ENCODE assay signal across 8 cellular contexts in the genomic region with DNA sequence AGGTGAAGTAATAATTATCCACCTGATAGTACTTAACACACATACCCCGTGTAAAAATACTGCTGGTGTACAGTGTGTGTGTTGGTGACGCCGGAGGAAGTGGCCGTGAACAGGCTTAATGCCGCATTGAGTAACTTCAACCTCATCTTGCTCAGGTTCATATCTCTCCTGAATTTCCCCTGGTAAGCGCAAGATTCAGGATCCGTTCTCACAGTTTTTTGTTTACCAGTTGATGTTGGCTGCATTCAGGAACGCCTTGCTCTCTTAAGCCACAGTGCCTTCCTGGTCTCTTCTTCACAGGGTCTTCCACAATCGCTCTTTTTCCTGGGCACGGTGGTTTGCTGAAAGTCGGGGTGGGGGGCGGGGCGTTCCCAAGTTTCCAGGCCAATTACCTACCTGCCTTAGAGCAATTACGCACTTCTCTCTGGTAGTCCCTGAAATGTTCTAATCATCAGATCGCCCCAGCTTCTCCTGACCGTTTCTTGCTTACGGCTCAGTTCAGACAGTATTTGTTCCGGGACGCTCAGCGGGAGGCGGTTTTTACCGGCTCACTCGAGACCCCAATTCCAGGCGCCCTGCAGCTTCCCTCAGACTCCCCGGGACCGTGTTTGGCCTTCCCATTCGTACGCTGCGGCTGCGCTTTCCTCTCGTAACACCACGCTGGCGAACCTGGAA. TPM values are rescaled to one million over a fixed set of nuclear protein-coding genes. Genes with fewer than 3 reads are reported as not detected.
A peak's percentile ranks its signal among the peaks of the same experiment; 100 is the strongest.
DNase-seq lines count a peak whose midpoint lies in the region; ATAC-seq and TF ChIP-seq lines count a peak whose summit lies in the region.

No MANE protein-coding gene starts in this region.

- intact Hi-C loops in Right ventricle myocardium inferior (cut with DNase I): loop anchor here (5.0 kb wide), 1 partner anchor 179 kb away; no protein-coding TSS in a partner anchor

- H3K27me3 ChIP-seq in cardiac muscle cell: no peaks in the 10 kb centered on the region
- no peaks in the 10 kb centered on the region for H3K27me3 ChIP-seq in smooth muscle cell (ENCODE audit: low read depth)

- 2% methylated on average over 33 of the region's 33 CpGs for WGBS in smooth muscle cell (ENCODE audit: low lambda C conversion rate)

- H3K4me2 ChIP-seq in smooth muscle cell: peak overlapping the region; percentile 81

- peak overlapping the region; percentile 50 for H3K4me3 ChIP-seq in cardiac muscle cell
- H3K4me3 ChIP-seq in iPS-18c (ENCODE audit: insufficient read depth, low read depth, low read length): peak overlapping the region; percentile 82
- peak overlapping the region; percentile 87 for H3K4me3 ChIP-seq in smooth muscle cell

- H3K4me3 Mint-ChIP-seq in activated naive CD8-positive, alpha-beta T cell treated with anti-CD3 and anti-CD28 coated beads for 36 hours: peak overlapping the region; percentile 93

- H3K4me1 ChIP-seq in cardiac muscle cell (ENCODE audit: low read depth) (peaks cover 25% of the 10 kb centered on the region), smooth muscle cell (ENCODE audit: low read depth) (peaks cover 18% of the 10 kb centered on the region)

- peak overlapping the region; percentile 99 for H2AFZ ChIP-seq in smooth muscle cell (ENCODE audit: low read depth)

- peaks cover 12% of the 10 kb centered on the region for H3K9me3 Mint-ChIP-seq in activated naive CD8-positive, alpha-beta T cell treated with anti-CD3 and anti-CD28 coated beads for 36 hours

- no peaks in the 10 kb centered on the region for H3K27me3 Mint-ChIP-seq in activated naive CD8-positive, alpha-beta T cell treated with anti-CD3 and anti-CD28 coated beads for 36 hours

- no peaks in the 10 kb centered on the region for H3F3A ChIP-seq in smooth muscle cell (ENCODE audit: low read depth)

- H3K79me2 ChIP-seq in smooth muscle cell (ENCODE audit: low read depth): peaks cover 40% of the 10 kb centered on the region

- peaks cover 41% of the 10 kb centered on the region for H3K4me1 Mint-ChIP-seq in activated naive CD8-positive, alpha-beta T cell treated with anti-CD3 and anti-CD28 coated beads for 36 hours

- peak overlapping the region; percentile 78 for H3K9ac ChIP-seq in smooth muscle cell (ENCODE audit: low read depth)

- ATAC-seq in Right ventricle myocardium inferior (no peak), HG02981 (IDR thresholded peaks at IDR 0.05; ENCODE audit: unreplicated experiment) (peak; percentile 5)

- peaks cover 28% of the 10 kb centered on the region for H3K36me3 Mint-ChIP-seq in activated naive CD8-positive, alpha-beta T cell treated with anti-CD3 and anti-CD28 coated beads for 36 hours

- H3K27ac Mint-ChIP-seq in activated naive CD8-positive, alpha-beta T cell treated with anti-CD3 and anti-CD28 coated beads for 36 hours: peak overlapping the region; percentile 93

- H3K27ac ChIP-seq in cardiac muscle cell: peak overlapping the region; percentile 94
- peak overlapping the region; percentile 81 for H3K27ac ChIP-seq in smooth muscle cell (ENCODE audit: low read depth)

- no peaks in the 10 kb centered on the region for H3K36me3 ChIP-seq in cardiac muscle cell
- no peaks in the 10 kb centered on the region for H3K36me3 ChIP-seq in smooth muscle cell (ENCODE audit: low read depth)

- H4K20me1 ChIP-seq in smooth muscle cell (ENCODE audit: low read depth): peaks cover 33% of the 10 kb centered on the region

- in situ Hi-C loops in GM13976 (cut with MboI; ENCODE audit: low sequenced_read_pairs, unreplicated experiment): no loop called here

- H3K9me3 ChIP-seq in cardiac muscle cell (ENCODE audit: low read depth) (no peaks in the 10 kb centered on the region), iPS-18c (ENCODE audit: control insufficient read depth, insufficient read depth, low read length) (peaks cover 2% of the 10 kb centered on the region), smooth muscle cell (replicated peaks; ENCODE audit: low read depth) (no peaks in the 10 kb centered on the region)

- no peak for TF ChIP-seq CTCF in cardiac muscle cell (IDR thresholded peaks at IDR 0.05; ENCODE audit: low read depth, low read length)
- TF ChIP-seq CTCF in smooth muscle cell (IDR thresholded peaks at IDR 0.05; ENCODE audit: borderline replicate concordance, insufficient read depth, poor library complexity, severe bottlenecking): no peak
- TF ChIP-seq CTCF in GM13976 (IDR thresholded peaks at IDR 0.05; ENCODE audit: borderline replicate concordance, control extremely low read depth, extremely low read depth, insufficient read depth, missing control alignments): no peak

- DNase-seq in cardiac muscle cell (ENCODE audit: low read depth in 1 of 2, low spot score in 1 of 2): peak in 1 of 2 donors; percentile 53
- DNase-seq in Right ventricle myocardium inferior (ENCODE audit: missing footprints): no peak
- DNase-seq in NCI-H82 (lab: John Stamatoyannopoulos, UW): peak; percentile 85
- peak; percentile 8 for DNase-seq in activated naive CD8-positive, alpha-beta T cell treated with anti-CD3 and anti-CD28 coated beads for 36 hours
- no peak for DNase-seq in smooth muscle cell (lab: John Stamatoyannopoulos, UW; ENCODE audit: unreplicated experiment)
- DNase-seq in GM13976 (ENCODE audit: low spot score): no peak

RNA-seq across cellular contexts. Expression of a gene that starts 0.7 kb away (rescaled TPM):
- total RNA-seq in cardiac muscle cell (13.6 and 19.8 TPM in 2 replicates), Right ventricle myocardium inferior (30.0 TPM), smooth muscle cell (47.8 and 50.9 TPM in 2 replicates)
- polyA plus RNA-seq in cardiac muscle cell (11.6 and 15.3 TPM in 2 replicates), smooth muscle cell (15.2 and 15.7 TPM in 2 replicates)
- total RNA-seq in activated naive CD8-positive, alpha-beta T cell treated with anti-CD3 and anti-CD28 coated beads for 36 hours: 10 to 100 TPM; 19.1 to 19.6 TPM

RNA-seq across cellular contexts. Expression of a gene that starts 31.7 kb away (rescaled TPM):
- total RNA-seq in cardiac muscle cell (30.7 and 47.2 TPM in 2 replicates), Right ventricle myocardium inferior (4.7 TPM), smooth muscle cell (23.6 and 45.3 TPM in 2 replicates)
- polyA plus RNA-seq in cardiac muscle cell (6.4 and 8.9 TPM in 2 replicates), smooth muscle cell (8.2 and 15.2 TPM in 2 replicates)
- total RNA-seq in activated naive CD8-positive, alpha-beta T cell treated with anti-CD3 and anti-CD28 coated beads for 36 hours: 1 to 10 TPM in 1 of 2 experiments, under 1 TPM in 1; 0.36 to 1.1 TPM

Comparison
In these comparisons a context has a peak if more than half of its experiments do, and no peak if none do; other contexts are left out.
1. DNase-seq: peak in NCI-H82 (single experiment) and activated naive CD8-positive, alpha-beta T cell treated with anti-CD3 and anti-CD28 coated beads for 36 hours (single experiment); none in Right ventricle myocardium inferior (single experiment), smooth muscle cell (single experiment) and GM13976 (single experiment).
2. Peak in every context shown above with its lines, with median percentiles within 50 percentile points of each other: H3K4me3 ChIP-seq.